In the genomic region with DNA sequence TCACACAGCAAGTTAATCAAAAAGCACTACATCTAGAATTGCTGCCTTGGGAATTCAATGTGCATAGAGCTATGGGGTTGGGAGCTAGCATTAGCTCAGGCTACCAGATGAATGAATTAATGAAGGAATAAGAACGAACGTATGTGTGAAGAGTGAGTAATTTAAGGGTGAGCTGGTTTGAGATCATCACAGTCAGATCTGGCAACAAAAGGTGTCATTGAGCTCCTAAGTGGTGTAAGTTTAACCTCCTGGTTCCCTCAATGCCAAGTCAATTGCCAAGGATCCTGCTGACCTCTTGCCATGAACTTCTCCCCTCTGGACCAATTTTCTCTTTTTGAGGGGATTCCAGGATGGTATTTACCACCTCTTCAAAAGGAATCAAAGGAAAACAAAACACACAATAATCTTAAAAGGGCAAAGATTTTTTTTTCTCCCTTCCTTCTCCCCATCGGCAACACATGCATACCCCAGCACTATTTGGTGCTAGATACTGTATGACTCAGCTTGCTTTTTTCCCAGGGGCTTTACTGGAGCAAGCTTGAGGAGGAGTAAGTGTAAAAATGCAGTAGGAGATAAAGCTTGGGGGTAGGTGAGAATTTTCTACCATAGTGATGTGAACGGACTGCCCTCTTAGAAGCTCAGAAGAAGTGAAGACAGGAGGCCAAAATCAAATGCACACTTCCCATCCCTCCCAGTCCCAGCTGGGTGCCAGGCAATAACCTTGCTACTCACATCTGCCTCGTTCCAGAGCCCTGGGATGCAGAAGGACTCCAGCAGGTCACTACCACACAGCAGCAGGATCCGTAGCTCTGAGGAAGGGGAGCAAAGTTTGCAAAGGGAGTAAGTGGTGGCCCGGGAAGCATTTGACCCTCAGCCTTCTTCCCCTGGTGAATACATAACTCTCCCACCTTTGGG, we compare ENCODE assay signal across 16 cellular contexts.
A peak's percentile ranks its signal among the peaks of the same experiment; 100 is the strongest.
DNase-seq lines count a peak whose midpoint lies in the region; ATAC-seq, FAIRE-seq and TF ChIP-seq lines count a peak whose summit lies in the region.
"Had no signal": no experiment of that assay in that cellular context is flagged by ENCODE, and none has a peak within 500 bp of the region (broad histone marks: within the 10 kb centered on the region; RNA-seq: fewer than 3 reads in every experiment).

No MANE protein-coding gene starts in this region.

- no peaks in the 10 kb centered on the region for H3K36me3 Mint-ChIP-seq in activated naive CD4-positive, alpha-beta T cell treated with anti-CD3 and anti-CD28 coated beads, Interleukin-2, amount 10 ng/mL, durations not matched to agents 7 days and 5 days
- H3K36me3 Mint-ChIP-seq in activated naive CD4-positive, alpha-beta T cell treated with anti-CD3 and anti-CD28 coated beads for 36 hours (ENCODE audit: low read depth): no peaks in the 10 kb centered on the region
- no peaks in the 10 kb centered on the region for H3K36me3 Mint-ChIP-seq in astrocyte (ENCODE audit: low read depth, unreplicated experiment)
- H3K36me3 Mint-ChIP-seq: stimulated activated effector memory CD8-positive, alpha-beta T cell treated with anti-CD3 and anti-CD28 coated beads, Interleukin-12 subunit alpha, Interleukin-12 subunit beta, amount 100 ng/mL, for 72 hours had no signal

- peaks cover 15% of the 10 kb centered on the region for H3K27me3 Mint-ChIP-seq in activated naive CD4-positive, alpha-beta T cell treated with anti-CD3 and anti-CD28 coated beads, Interleukin-2, amount 10 ng/mL, durations not matched to agents 7 days and 5 days
- H3K27me3 Mint-ChIP-seq in activated naive CD4-positive, alpha-beta T cell treated with anti-CD3 and anti-CD28 coated beads for 36 hours (ENCODE audit: low read depth): no peaks in the 10 kb centered on the region
- no peaks in the 10 kb centered on the region for H3K27me3 Mint-ChIP-seq in astrocyte (ENCODE audit: low read depth, unreplicated experiment)

- H3K4me2 ChIP-seq in astrocyte (ENCODE audit: low read length): peak overlapping the region; percentile 70

- intact Hi-C loops in activated naive CD4-positive, alpha-beta T cell treated with anti-CD3 and anti-CD28 coated beads for 36 hours (cut with micrococcal nuclease): loop anchor here (5.0 kb wide), 1 partner anchor 316 kb away; no protein-coding TSS in a partner anchor

- CTCF ChIA-PET in activated naive CD4-positive, alpha-beta T cell treated with anti-CD3 and anti-CD28 coated beads, Interleukin-2, amount 10 ng/mL, durations not matched to agents 7 days and 5 days (lab: Charles Lee): interaction anchor here (1.0 to 1.7 kb wide), 3 partner anchors 9 to 407 kb away, joined by 4 read pairs; no protein-coding TSS in a partner anchor
- CTCF ChIA-PET in activated naive CD4-positive, alpha-beta T cell treated with anti-CD3 and anti-CD28 coated beads for 36 hours (lab: Charles Lee): interaction anchor here (0.7 to 0.8 kb wide), 3 partner anchors 301 to 991 kb away, joined by 3 read pairs; no protein-coding TSS in a partner anchor

- peaks cover 23% of the 10 kb centered on the region for H3K4me1 Mint-ChIP-seq in activated naive CD4-positive, alpha-beta T cell treated with anti-CD3 and anti-CD28 coated beads, Interleukin-2, amount 10 ng/mL, durations not matched to agents 7 days and 5 days
- no peaks in the 10 kb centered on the region for H3K4me1 Mint-ChIP-seq in activated naive CD4-positive, alpha-beta T cell treated with anti-CD3 and anti-CD28 coated beads for 36 hours (ENCODE audit: low read depth)
- peaks cover 25% of the 10 kb centered on the region for H3K4me1 Mint-ChIP-seq in astrocyte (ENCODE audit: low read depth, unreplicated experiment)
- H3K4me1 Mint-ChIP-seq: activated T-helper 17 cell treated with anti-CD3 and anti-CD28 coated beads, Interleukin-2, amount 50 U/mL, for 72 hours; stimulated activated effector memory CD8-positive, alpha-beta T cell treated with anti-CD3 and anti-CD28 coated beads, Interleukin-12 subunit alpha, Interleukin-12 subunit beta, amount 100 ng/mL, for 72 hours had no signal

- no peak for FAIRE-seq in astrocyte (lab: Jason Lieb, UNC)
- FAIRE-seq: colon, G401.6 had no signal

- no peak for ATAC-seq in GM21390 (IDR thresholded peaks at IDR 0.05; ENCODE audit: unreplicated experiment)
- ATAC-seq: stimulated activated effector memory CD8-positive, alpha-beta T cell treated with anti-CD3 and anti-CD28 coated beads, Interleukin-12 subunit alpha, Interleukin-12 subunit beta, amount 100 ng/mL, for 72 hours had no signal

- peak overlapping the region; percentile 22 for H3K4me3 ChIP-seq in astrocyte (ENCODE audit: insufficient read depth, low read depth, low read length)

- TF ChIP-seq CTCF in astrocyte (IDR thresholded peaks at IDR 0.05; ENCODE audit: insufficient read depth, low read depth, low read length): no peak

- no peak for DNase-seq in activated naive CD4-positive, alpha-beta T cell treated with anti-CD3 and anti-CD28 coated beads, Interleukin-2, amount 10 ng/mL, durations not matched to agents 7 days and 5 days
- no peak for DNase-seq in activated naive CD4-positive, alpha-beta T cell treated with anti-CD3 and anti-CD28 coated beads for 36 hours
- DNase-seq in astrocyte (ENCODE audit: low read depth): peak; percentile 81
- DNase-seq in kidney tubule cell (ENCODE audit: low spot score): peak; percentile 46
- peak; percentile 48 for DNase-seq in stromal cell of bone marrow (ENCODE audit: low read depth)
- DNase-seq in GDM1 (lab: John Stamatoyannopoulos, UW): no peak
- DNase-seq in COLO668 (lab: John Stamatoyannopoulos, UW; ENCODE audit: unreplicated experiment): no peak
- DNase-seq: activated CD4-positive, CD25-positive, alpha-beta regulatory T cell treated with anti-CD3 and anti-CD28 coated beads, Interleukin-2, amount 50 U/mL, for 72 hours; glutamatergic neuron; SHP77 treated with DMSO at 0.1 percent for 48 hours; stimulated activated CD4-positive, alpha-beta T cell treated with anti-CD3 and anti-CD28 coated beads, Interleukin-15, amount 100 ng/mL, for 24 hours had no signal

- H3K79me2 ChIP-seq in astrocyte (ENCODE audit: insufficient read depth, low read length): no peaks in the 10 kb centered on the region

- no peaks in the 10 kb centered on the region for H3K27me3 ChIP-seq in astrocyte (ENCODE audit: insufficient read depth, low read length)

- H3K4me3 Mint-ChIP-seq in activated naive CD4-positive, alpha-beta T cell treated with anti-CD3 and anti-CD28 coated beads, Interleukin-2, amount 10 ng/mL, durations not matched to agents 7 days and 5 days: no peak overlapping the region
- no peak overlapping the region for H3K4me3 Mint-ChIP-seq in activated naive CD4-positive, alpha-beta T cell treated with anti-CD3 and anti-CD28 coated beads for 36 hours
- H3K4me3 Mint-ChIP-seq in astrocyte (ENCODE audit: unreplicated experiment): no peak overlapping the region
- H3K4me3 Mint-ChIP-seq: activated T-helper 17 cell treated with anti-CD3 and anti-CD28 coated beads, Interleukin-2, amount 50 U/mL, for 72 hours; stimulated activated effector memory CD8-positive, alpha-beta T cell treated with anti-CD3 and anti-CD28 coated beads, Interleukin-12 subunit alpha, Interleukin-12 subunit beta, amount 100 ng/mL, for 72 hours had no signal

- H3K9me3 ChIP-seq in astrocyte (ENCODE audit: insufficient read depth, low read depth, low read length): no peaks in the 10 kb centered on the region

- H3K4me1 ChIP-seq in astrocyte (ENCODE audit: insufficient read depth, low read length): peaks cover 33% of the 10 kb centered on the region

- no peaks in the 10 kb centered on the region for H4K20me1 ChIP-seq in astrocyte (ENCODE audit: insufficient read depth, low read length)

- H2AFZ ChIP-seq in astrocyte (ENCODE audit: low read depth, low read length): peak overlapping the region; percentile 69

- no peaks in the 10 kb centered on the region for H3K36me3 ChIP-seq in astrocyte (ENCODE audit: insufficient read depth, low read length)

- peak overlapping the region; percentile 96 for H3K27ac ChIP-seq in astrocyte (ENCODE audit: low read depth, low read length)

- peak overlapping the region; percentile 74 for H3K27ac Mint-ChIP-seq in activated naive CD4-positive, alpha-beta T cell treated with anti-CD3 and anti-CD28 coated beads, Interleukin-2, amount 10 ng/mL, durations not matched to agents 7 days and 5 days
- H3K27ac Mint-ChIP-seq in activated naive CD4-positive, alpha-beta T cell treated with anti-CD3 and anti-CD28 coated beads for 36 hours: no peak overlapping the region
- H3K27ac Mint-ChIP-seq in astrocyte (ENCODE audit: unreplicated experiment): peak overlapping the region; percentile 79
- H3K27ac Mint-ChIP-seq: activated T-helper 17 cell treated with anti-CD3 and anti-CD28 coated beads, Interleukin-2, amount 50 U/mL, for 72 hours; stimulated activated effector memory CD8-positive, alpha-beta T cell treated with anti-CD3 and anti-CD28 coated beads, Interleukin-12 subunit alpha, Interleukin-12 subunit beta, amount 100 ng/mL, for 72 hours had no signal

- peak overlapping the region; percentile 76 for H3K9ac ChIP-seq in astrocyte (ENCODE audit: low read length)

- H3K9me3 Mint-ChIP-seq in activated naive CD4-positive, alpha-beta T cell treated with anti-CD3 and anti-CD28 coated beads, Interleukin-2, amount 10 ng/mL, durations not matched to agents 7 days and 5 days: no peaks in the 10 kb centered on the region
- no peaks in the 10 kb centered on the region for H3K9me3 Mint-ChIP-seq in activated naive CD4-positive, alpha-beta T cell treated with anti-CD3 and anti-CD28 coated beads for 36 hours
- H3K9me3 Mint-ChIP-seq in astrocyte (ENCODE audit: unreplicated experiment): no peaks in the 10 kb centered on the region
- H3K9me3 Mint-ChIP-seq: activated T-helper 17 cell treated with anti-CD3 and anti-CD28 coated beads, Interleukin-2, amount 50 U/mL, for 72 hours; stimulated activated effector memory CD8-positive, alpha-beta T cell treated with anti-CD3 and anti-CD28 coated beads, Interleukin-12 subunit alpha, Interleukin-12 subunit beta, amount 100 ng/mL, for 72 hours had no signal

Comparison
In these comparisons a context has a peak if more than half of its experiments do, and no peak if none do; other contexts are left out.
1. DNase-seq: peak in astrocyte (single experiment), kidney tubule cell (single experiment) and stromal cell of bone marrow (single experiment); none in activated naive CD4-positive, alpha-beta T cell treated with anti-CD3 and anti-CD28 coated beads, Interleukin-2, amount 10 ng/mL, durations not matched to agents 7 days and 5 days (single experiment), activated naive CD4-positive, alpha-beta T cell treated with anti-CD3 and anti-CD28 coated beads for 36 hours (single experiment), GDM1 (single experiment) and COLO668 (single experiment).